Comparison of ENCODE assay signal across 30 cellular contexts in genomic region chr14:81656811-81657210, GRCh38.
"Had no signal": no experiment of that assay in that cellular context is flagged by ENCODE, and none has a peak within 500 bp of the region (broad histone marks: within the 10 kb centered on the region; RNA-seq: fewer than 3 reads in every experiment).

No MANE protein-coding gene starts in this region.

- ATAC-seq: activated CD8-positive, alpha-beta T cell treated with anti-CD3 and anti-CD28 coated beads for 36 hours; PC-3 had no signal

- H3K9ac ChIP-seq: SK-N-SH had no signal

- H3K36me3 ChIP-seq: ascending aorta, breast epithelium, MG63, Peyer's patch, SJSA1 had no signal

- H3K4me2 ChIP-seq: SK-N-SH had no signal

- H3K4me1 Mint-ChIP-seq: activated CD4-positive, alpha-beta T cell treated with anti-CD3 and anti-CD28 coated beads, Interleukin-2, amount 10 ng/mL, durations not matched to agents 24 days and 14 days; activated naive CD4-positive, alpha-beta T cell treated with anti-CD3 and anti-CD28 coated beads, Interleukin-2, amount 50 U/mL, for 24 hours; activated naive CD8-positive, alpha-beta T cell treated with anti-CD3 and anti-CD28 coated beads, Interleukin-2, amount 10 ng/mL, durations not matched to agents 7 days and 5 days had no signal

- H3K27me3 Mint-ChIP-seq: activated CD4-positive, alpha-beta T cell treated with anti-CD3 and anti-CD28 coated beads, Interleukin-2, amount 10 ng/mL, durations not matched to agents 24 days and 14 days; activated naive CD8-positive, alpha-beta T cell treated with anti-CD3 and anti-CD28 coated beads, Interleukin-2, amount 10 ng/mL, durations not matched to agents 7 days and 5 days had no signal

- H3K27me3 ChIP-seq: ascending aorta, breast epithelium, MG63, Peyer's patch, SJSA1 had no signal

- H3K9me3 ChIP-seq: ascending aorta, breast epithelium, MG63, Peyer's patch, SJSA1, SK-N-SH had no signal

- H3K4me3 ChIP-seq: breast epithelium, MG63, Peyer's patch, SJSA1 had no signal

- H3K27ac ChIP-seq: Peyer's patch, SJSA1 had no signal

- H3K4me1 ChIP-seq: breast epithelium, Peyer's patch, SJSA1 had no signal

- H3K9me3 Mint-ChIP-seq: activated CD8-positive, alpha-beta T cell treated with anti-CD3 and anti-CD28 coated beads for 36 hours; activated naive CD4-positive, alpha-beta T cell treated with anti-CD3 and anti-CD28 coated beads, Interleukin-2, amount 50 U/mL, for 24 hours had no signal

- DNase-seq: activated CD4-positive, alpha-beta T cell treated with anti-CD3 and anti-CD28 coated beads, Interleukin-2, amount 10 ng/mL, durations not matched to agents 24 days and 14 days; activated CD4-positive, alpha-beta T cell treated with anti-CD3 and anti-CD28 coated beads, Interleukin-2, amount 50 U/mL, for 4 hours; activated CD8-positive, alpha-beta T cell treated with anti-CD3 and anti-CD28 coated beads for 36 hours; activated gamma-delta T cell; activated naive CD4-positive, alpha-beta T cell treated with Interleukin-2 at 50 U/mL for 16 hours; activated naive CD8-positive, alpha-beta T cell treated with anti-CD3 and anti-CD28 coated beads, Interleukin-2, amount 10 ng/mL, durations not matched to agents 7 days and 5 days; activated T-cell treated with anti-CD3 and anti-CD28 coated beads, Interleukin-2, amount 50 U/mL, for 1 hour; amygdala; Kasumi-1; KG1; MG63; MV-4-11; NCI-H1092; NCI-H1436 treated with DMSO at 0.1 percent for 48 hours; NCI-H1694 treated with DMSO at 0.1 percent for 48 hours; NCI-H2029; NCI-H345; NCI-H524 treated with DMSO at 0.1 percent for 48 hours; NK-92 treated with Interleukin-12 subunit alpha and Interleukin-12 subunit beta, amount 100 ng/mL, for 24 hours; PC-3; Peyer's patch; RPMI8226; SHP77 treated with DMSO at 0.1 percent for 48 hours; SK-N-SH had no signal

- H3K4me3 Mint-ChIP-seq: activated CD4-positive, alpha-beta T cell treated with anti-CD3 and anti-CD28 coated beads, Interleukin-2, amount 10 ng/mL, durations not matched to agents 24 days and 14 days; activated CD8-positive, alpha-beta T cell treated with anti-CD3 and anti-CD28 coated beads for 36 hours; activated naive CD4-positive, alpha-beta T cell treated with anti-CD3 and anti-CD28 coated beads, Interleukin-2, amount 50 U/mL, for 24 hours; activated naive CD8-positive, alpha-beta T cell treated with anti-CD3 and anti-CD28 coated beads, Interleukin-2, amount 10 ng/mL, durations not matched to agents 7 days and 5 days; T-helper 1 cell treated with Interleukin-12 subunit alpha and Interleukin-12 subunit beta and Interleukin-4 antibody, amounts not matched to agents 30 μg/mL and 1 μg/mL, for 36 hours; T-helper 2 cell treated with Interferon-gamma antibody and Interleukin-4, amounts not matched to agents 5 μg/mL and 100 μg/mL, for 36 hours had no signal

- H3K36me3 Mint-ChIP-seq: activated naive CD4-positive, alpha-beta T cell treated with anti-CD3 and anti-CD28 coated beads, Interleukin-2, amount 50 U/mL, for 24 hours; activated naive CD8-positive, alpha-beta T cell treated with anti-CD3 and anti-CD28 coated beads, Interleukin-2, amount 10 ng/mL, durations not matched to agents 7 days and 5 days had no signal
